2 cellular contexts compared by ENCODE assay signal in the genomic region with DNA sequence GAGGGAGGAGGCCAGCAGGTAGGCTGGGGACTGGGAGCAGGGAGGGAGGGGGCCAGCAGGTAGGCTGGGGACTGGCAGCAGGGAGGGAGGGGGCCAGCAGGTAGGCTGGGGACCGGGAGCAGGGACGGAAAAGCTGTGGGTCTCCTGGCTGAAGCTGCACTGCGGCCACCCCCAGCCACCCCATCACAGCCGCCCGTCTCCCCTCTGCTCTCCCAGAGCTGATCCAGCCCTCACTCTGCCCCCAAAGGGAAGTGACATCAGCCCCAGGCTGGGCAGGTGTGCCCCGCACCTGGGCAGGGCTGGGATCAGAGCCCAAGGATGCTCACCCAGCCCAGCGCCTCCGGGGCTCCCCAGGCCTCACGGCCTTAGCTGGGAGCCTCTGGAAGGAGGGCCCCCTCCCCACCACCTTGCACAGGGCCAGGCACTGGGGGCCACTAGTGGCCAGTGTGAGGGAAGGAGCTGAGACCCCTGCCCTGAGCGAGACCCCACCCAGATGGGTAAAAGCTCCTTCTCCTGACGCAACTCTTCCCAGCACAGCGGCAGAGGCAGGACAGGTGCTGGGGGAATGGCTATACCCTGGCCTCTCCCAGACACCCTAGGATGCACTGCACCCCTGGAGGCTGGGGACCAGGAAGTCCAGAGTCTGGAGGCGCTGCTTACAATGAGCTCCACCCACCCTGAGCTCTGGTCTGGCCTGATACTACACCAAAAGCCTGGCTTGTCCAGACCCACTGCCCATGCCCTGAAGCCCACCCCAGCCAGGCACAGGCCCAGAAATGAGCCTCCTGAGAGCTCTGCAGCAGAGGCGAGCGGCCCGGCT.
A peak's percentile ranks its signal among the peaks of the same experiment; 100 is the strongest.
TF ChIP-seq lines count a peak whose summit lies in the region.

No MANE protein-coding gene starts in this region.

TF ChIP-seq in HEK293, 187 proteins besides CTCF, POLR2A, EP300 and RAD21:
- TF ChIP-seq ZNF433 (tag by site-specific recombination; IDR thresholded peaks at IDR 0.05; ENCODE audit: low read depth), result no peak
- peak; percentile 40; the same call in 1 of the 2 replicates for TF ChIP-seq GLIS2 (tag by site-specific recombination; IDR thresholded peaks at IDR 0.05)
- TF ChIP-seq SP3 (tag by site-specific recombination; IDR thresholded peaks at IDR 0.05), result no peak
- TF ChIP-seq, protein P1, sequence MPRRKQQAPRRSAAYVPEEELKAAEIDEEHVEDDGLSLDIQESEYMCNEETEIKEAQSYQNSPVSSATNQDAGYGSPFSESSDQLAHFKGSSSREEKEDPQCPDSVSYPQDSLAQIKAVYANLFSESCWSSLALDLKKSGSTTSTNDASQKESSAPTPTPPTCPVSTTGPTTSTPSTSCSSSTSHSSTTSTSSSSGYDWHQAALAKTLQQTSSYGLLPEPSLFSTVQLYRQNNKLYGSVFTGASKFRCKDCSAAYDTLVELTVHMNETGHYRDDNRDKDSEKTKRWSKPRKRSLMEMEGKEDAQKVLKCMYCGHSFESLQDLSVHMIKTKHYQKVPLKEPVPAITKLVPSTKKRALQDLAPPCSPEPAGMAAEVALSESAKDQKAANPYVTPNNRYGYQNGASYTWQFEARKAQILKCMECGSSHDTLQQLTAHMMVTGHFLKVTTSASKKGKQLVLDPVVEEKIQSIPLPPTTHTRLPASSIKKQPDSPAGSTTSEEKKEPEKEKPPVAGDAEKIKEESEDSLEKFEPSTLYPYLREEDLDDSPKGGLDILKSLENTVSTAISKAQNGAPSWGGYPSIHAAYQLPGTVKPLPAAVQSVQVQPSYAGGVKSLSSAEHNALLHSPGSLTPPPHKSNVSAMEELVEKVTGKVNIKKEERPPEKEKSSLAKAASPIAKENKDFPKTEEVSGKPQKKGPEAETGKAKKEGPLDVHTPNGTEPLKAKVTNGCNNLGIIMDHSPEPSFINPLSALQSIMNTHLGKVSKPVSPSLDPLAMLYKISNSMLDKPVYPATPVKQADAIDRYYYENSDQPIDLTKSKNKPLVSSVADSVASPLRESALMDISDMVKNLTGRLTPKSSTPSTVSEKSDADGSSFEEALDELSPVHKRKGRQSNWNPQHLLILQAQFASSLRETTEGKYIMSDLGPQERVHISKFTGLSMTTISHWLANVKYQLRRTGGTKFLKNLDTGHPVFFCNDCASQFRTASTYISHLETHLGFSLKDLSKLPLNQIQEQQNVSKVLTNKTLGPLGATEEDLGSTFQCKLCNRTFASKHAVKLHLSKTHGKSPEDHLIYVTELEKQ (tag by site-specific recombination; IDR thresholded peaks at IDR 0.05; ENCODE audit: borderline replicate concordance), result no peak
- no peak for TF ChIP-seq SCRT2 (tag by site-specific recombination; IDR thresholded peaks at IDR 0.05)
- 0 out of 2 replicates have a peak, but pooled peaks have one; percentile 19 for TF ChIP-seq ZEB2 (tag by site-specific recombination; IDR thresholded peaks at IDR 0.05)
- TF ChIP-seq, protein P2, sequence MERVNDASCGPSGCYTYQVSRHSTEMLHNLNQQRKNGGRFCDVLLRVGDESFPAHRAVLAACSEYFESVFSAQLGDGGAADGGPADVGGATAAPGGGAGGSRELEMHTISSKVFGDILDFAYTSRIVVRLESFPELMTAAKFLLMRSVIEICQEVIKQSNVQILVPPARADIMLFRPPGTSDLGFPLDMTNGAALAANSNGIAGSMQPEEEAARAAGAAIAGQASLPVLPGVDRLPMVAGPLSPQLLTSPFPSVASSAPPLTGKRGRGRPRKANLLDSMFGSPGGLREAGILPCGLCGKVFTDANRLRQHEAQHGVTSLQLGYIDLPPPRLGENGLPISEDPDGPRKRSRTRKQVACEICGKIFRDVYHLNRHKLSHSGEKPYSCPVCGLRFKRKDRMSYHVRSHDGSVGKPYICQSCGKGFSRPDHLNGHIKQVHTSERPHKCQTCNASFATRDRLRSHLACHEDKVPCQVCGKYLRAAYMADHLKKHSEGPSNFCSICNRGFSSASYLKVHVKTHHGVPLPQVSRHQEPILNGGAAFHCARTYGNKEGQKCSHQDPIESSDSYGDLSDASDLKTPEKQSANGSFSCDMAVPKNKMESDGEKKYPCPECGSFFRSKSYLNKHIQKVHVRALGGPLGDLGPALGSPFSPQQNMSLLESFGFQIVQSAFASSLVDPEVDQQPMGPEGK (tag by site-specific recombination; IDR thresholded peaks at IDR 0.05), result 0 out of 2 replicates have a peak, but pooled peaks have one; percentile 23
TF ChIP-seq in HEK293: peak in this region for 3.

TF ChIP-seq in K562, 482 proteins besides CTCF, POLR2A, EP300 and RAD21 (continues in another document):
- TF ChIP-seq NCOR1 (IDR thresholded peaks at IDR 0.05) (no peak), POLR2G (IDR thresholded peaks at IDR 0.05; ENCODE audit: low read depth, low read length) (peak; percentile 74), ZNF134 (CRISPR knock-in tag; conservative IDR thresholded peaks at IDR 0.05) (no peak), RBFOX2 (IDR thresholded peaks at IDR 0.05; ENCODE audit: low read depth, low read length) (peak; percentile 71), RBM22 (IDR thresholded peaks at IDR 0.05; ENCODE audit: low read depth, low read length, poor library complexity, severe bottlenecking) (peak; percentile 54), ZBED1 (IDR thresholded peaks at IDR 0.05) (no peak), TFE3 (CRISPR knock-in tag; IDR thresholded peaks at IDR 0.05) (no peak), ZFP36 (IDR thresholded peaks at IDR 0.05; ENCODE audit: low read depth, low read length, partially characterized antibody) (no peak), ZBTB7A (IDR thresholded peaks at IDR 0.05; ENCODE audit: borderline replicate concordance, control insufficient read depth, low read depth, low read length) (peak; percentile 63; the same call in 1 of the 2 replicates), KDM5B (IDR thresholded peaks at IDR 0.05; ENCODE audit: insufficient replicate concordance, low read depth, low read length) (peak; percentile 9), FIP1L1 (IDR thresholded peaks at IDR 0.05; ENCODE audit: low read depth, low read length, poor library complexity, severe bottlenecking) (peak; percentile 18), REST (CRISPR knock-in tag; IDR thresholded peaks at IDR 0.05; ENCODE audit: low read depth) (0 out of 2 replicates have a peak, but pooled peaks have one; percentile 13), SIRT6 (IDR thresholded peaks at IDR 0.05; ENCODE audit: low read depth, low read length) (peak; percentile 34), PHB2 (IDR thresholded peaks at IDR 0.05; ENCODE audit: low read depth) (no peak)
- TF ChIP-seq, protein P3, sequence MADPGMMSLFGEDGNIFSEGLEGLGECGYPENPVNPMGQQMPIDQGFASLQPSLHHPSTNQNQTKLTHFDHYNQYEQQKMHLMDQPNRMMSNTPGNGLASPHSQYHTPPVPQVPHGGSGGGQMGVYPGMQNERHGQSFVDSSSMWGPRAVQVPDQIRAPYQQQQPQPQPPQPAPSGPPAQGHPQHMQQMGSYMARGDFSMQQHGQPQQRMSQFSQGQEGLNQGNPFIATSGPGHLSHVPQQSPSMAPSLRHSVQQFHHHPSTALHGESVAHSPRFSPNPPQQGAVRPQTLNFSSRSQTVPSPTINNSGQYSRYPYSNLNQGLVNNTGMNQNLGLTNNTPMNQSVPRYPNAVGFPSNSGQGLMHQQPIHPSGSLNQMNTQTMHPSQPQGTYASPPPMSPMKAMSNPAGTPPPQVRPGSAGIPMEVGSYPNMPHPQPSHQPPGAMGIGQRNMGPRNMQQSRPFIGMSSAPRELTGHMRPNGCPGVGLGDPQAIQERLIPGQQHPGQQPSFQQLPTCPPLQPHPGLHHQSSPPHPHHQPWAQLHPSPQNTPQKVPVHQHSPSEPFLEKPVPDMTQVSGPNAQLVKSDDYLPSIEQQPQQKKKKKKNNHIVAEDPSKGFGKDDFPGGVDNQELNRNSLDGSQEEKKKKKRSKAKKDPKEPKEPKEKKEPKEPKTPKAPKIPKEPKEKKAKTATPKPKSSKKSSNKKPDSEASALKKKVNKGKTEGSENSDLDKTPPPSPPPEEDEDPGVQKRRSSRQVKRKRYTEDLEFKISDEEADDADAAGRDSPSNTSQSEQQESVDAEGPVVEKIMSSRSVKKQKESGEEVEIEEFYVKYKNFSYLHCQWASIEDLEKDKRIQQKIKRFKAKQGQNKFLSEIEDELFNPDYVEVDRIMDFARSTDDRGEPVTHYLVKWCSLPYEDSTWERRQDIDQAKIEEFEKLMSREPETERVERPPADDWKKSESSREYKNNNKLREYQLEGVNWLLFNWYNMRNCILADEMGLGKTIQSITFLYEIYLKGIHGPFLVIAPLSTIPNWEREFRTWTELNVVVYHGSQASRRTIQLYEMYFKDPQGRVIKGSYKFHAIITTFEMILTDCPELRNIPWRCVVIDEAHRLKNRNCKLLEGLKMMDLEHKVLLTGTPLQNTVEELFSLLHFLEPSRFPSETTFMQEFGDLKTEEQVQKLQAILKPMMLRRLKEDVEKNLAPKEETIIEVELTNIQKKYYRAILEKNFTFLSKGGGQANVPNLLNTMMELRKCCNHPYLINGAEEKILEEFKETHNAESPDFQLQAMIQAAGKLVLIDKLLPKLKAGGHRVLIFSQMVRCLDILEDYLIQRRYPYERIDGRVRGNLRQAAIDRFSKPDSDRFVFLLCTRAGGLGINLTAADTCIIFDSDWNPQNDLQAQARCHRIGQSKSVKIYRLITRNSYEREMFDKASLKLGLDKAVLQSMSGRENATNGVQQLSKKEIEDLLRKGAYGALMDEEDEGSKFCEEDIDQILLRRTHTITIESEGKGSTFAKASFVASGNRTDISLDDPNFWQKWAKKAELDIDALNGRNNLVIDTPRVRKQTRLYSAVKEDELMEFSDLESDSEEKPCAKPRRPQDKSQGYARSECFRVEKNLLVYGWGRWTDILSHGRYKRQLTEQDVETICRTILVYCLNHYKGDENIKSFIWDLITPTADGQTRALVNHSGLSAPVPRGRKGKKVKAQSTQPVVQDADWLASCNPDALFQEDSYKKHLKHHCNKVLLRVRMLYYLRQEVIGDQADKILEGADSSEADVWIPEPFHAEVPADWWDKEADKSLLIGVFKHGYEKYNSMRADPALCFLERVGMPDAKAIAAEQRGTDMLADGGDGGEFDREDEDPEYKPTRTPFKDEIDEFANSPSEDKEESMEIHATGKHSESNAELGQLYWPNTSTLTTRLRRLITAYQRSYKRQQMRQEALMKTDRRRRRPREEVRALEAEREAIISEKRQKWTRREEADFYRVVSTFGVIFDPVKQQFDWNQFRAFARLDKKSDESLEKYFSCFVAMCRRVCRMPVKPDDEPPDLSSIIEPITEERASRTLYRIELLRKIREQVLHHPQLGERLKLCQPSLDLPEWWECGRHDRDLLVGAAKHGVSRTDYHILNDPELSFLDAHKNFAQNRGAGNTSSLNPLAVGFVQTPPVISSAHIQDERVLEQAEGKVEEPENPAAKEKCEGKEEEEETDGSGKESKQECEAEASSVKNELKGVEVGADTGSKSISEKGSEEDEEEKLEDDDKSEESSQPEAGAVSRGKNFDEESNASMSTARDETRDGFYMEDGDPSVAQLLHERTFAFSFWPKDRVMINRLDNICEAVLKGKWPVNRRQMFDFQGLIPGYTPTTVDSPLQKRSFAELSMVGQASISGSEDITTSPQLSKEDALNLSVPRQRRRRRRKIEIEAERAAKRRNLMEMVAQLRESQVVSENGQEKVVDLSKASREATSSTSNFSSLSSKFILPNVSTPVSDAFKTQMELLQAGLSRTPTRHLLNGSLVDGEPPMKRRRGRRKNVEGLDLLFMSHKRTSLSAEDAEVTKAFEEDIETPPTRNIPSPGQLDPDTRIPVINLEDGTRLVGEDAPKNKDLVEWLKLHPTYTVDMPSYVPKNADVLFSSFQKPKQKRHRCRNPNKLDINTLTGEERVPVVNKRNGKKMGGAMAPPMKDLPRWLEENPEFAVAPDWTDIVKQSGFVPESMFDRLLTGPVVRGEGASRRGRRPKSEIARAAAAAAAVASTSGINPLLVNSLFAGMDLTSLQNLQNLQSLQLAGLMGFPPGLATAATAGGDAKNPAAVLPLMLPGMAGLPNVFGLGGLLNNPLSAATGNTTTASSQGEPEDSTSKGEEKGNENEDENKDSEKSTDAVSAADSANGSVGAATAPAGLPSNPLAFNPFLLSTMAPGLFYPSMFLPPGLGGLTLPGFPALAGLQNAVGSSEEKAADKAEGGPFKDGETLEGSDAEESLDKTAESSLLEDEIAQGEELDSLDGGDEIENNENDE (IDR thresholded peaks at IDR 0.05; ENCODE audit: low read depth, low read length), result peak; percentile 2
- TF ChIP-seq, protein P4, sequence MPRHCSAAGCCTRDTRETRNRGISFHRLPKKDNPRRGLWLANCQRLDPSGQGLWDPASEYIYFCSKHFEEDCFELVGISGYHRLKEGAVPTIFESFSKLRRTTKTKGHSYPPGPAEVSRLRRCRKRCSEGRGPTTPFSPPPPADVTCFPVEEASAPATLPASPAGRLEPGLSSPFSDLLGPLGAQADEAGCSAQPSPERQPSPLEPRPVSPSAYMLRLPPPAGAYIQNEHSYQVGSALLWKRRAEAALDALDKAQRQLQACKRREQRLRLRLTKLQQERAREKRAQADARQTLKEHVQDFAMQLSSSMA (CRISPR knock-in tag; IDR thresholded peaks at IDR 0.05), result no peak
- TF ChIP-seq, protein P5, sequence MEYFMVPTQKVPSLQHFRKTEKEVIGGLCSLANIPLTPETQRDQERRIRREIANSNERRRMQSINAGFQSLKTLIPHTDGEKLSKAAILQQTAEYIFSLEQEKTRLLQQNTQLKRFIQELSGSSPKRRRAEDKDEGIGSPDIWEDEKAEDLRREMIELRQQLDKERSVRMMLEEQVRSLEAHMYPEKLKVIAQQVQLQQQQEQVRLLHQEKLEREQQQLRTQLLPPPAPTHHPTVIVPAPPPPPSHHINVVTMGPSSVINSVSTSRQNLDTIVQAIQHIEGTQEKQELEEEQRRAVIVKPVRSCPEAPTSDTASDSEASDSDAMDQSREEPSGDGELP (CRISPR knock-in tag; IDR thresholded peaks at IDR 0.05; ENCODE audit: borderline replicate concordance), result no peak
